ENCODE assay signal across 14 cellular contexts in genomic region chr2:225328192-225328591, GRCh38.
A peak's percentile ranks its signal among the peaks of the same experiment; 100 is the strongest.
DNase-seq lines count a peak whose midpoint lies in the region; ATAC-seq and TF ChIP-seq lines count a peak whose summit lies in the region.
"Had no signal": no experiment of that assay in that cellular context is flagged by ENCODE, and none has a peak within 500 bp of the region (broad histone marks: within the 10 kb centered on the region; RNA-seq: fewer than 3 reads in every experiment).

No MANE protein-coding gene starts in this region.

- H3K27me3 Mint-ChIP-seq in natural killer cell (ENCODE audit: low read depth in 2 of 2): peaks cover 0 to 3% of the 10 kb centered on the region in 2 donors
- H3K27me3 Mint-ChIP-seq: activated CD4-positive, alpha-beta memory T cell treated with anti-CD3 and anti-CD28 coated beads, Interleukin-2, amount 10 ng/mL, durations not matched to agents 7 days and 5 days had no signal

- H3K18ac ChIP-seq in IMR-90 (ENCODE audit: low read depth, low read length): no peak overlapping the region

- no peaks in the 10 kb centered on the region for H3K4me1 Mint-ChIP-seq in natural killer cell
- H3K4me1 Mint-ChIP-seq: activated CD4-positive, alpha-beta memory T cell treated with anti-CD3 and anti-CD28 coated beads, Interleukin-2, amount 10 ng/mL, durations not matched to agents 7 days and 5 days; memory B cell had no signal

- H3K9ac ChIP-seq in IMR-90 (ENCODE audit: low read depth, low read length): no peak overlapping the region
- H3K9ac ChIP-seq: neural progenitor cell had no signal

- H3K27ac ChIP-seq in IMR-90 (ENCODE audit: insufficient read depth, low read length) (no peak overlapping the region), RWPE1 (no peak overlapping the region)
- H3K27ac ChIP-seq: neural progenitor cell had no signal

- no peaks in the 10 kb centered on the region for H3K9me3 ChIP-seq in IMR-90 (ENCODE audit: control insufficient read depth, insufficient read depth, low read length)

- peak; percentile 96 for ATAC-seq in IMR-90 (ENCODE audit: low read depth)
- no peak for ATAC-seq in natural killer cell
- ATAC-seq: right cardiac atrium had no signal

- no peaks in the 10 kb centered on the region for H4K20me1 ChIP-seq in IMR-90 (ENCODE audit: insufficient read depth, low read length)

- peak overlapping the region; percentile 16; the same call in 1 of the 2 replicates for H2BK120ac ChIP-seq in IMR-90 (ENCODE audit: low read depth, low read length)

- no peak overlapping the region for H3K23ac ChIP-seq in IMR-90 (ENCODE audit: low read depth, low read length)

- no peak overlapping the region for H2BK5ac ChIP-seq in IMR-90 (ENCODE audit: low read depth, low read length, poor library complexity, severe bottlenecking)

- H3K79me1 ChIP-seq in IMR-90 (ENCODE audit: low read depth in 1 of 2, low read length in 2 of 2): no peaks in the 10 kb centered on the region

- peak overlapping the region; percentile 1 for H2AFZ ChIP-seq in IMR-90 (replicated peaks; ENCODE audit: low read length, poor library complexity)
- H2AFZ ChIP-seq: neural progenitor cell had no signal

- H3K4me2 ChIP-seq in IMR-90 (ENCODE audit: low read depth, low read length): no peak overlapping the region
- H3K4me2 ChIP-seq: neural progenitor cell had no signal

- H2AK5ac ChIP-seq in IMR-90 (ENCODE audit: low read depth, low read length): no peak overlapping the region

- no peak overlapping the region for H3K4me3 Mint-ChIP-seq in natural killer cell
- H3K4me3 Mint-ChIP-seq: activated CD4-positive, alpha-beta memory T cell treated with anti-CD3 and anti-CD28 coated beads, Interleukin-2, amount 10 ng/mL, durations not matched to agents 7 days and 5 days; memory B cell; neural progenitor cell had no signal

- H4K5ac ChIP-seq in IMR-90 (ENCODE audit: low read depth, low read length): no peak overlapping the region

- H3K27ac Mint-ChIP-seq in natural killer cell: no peak overlapping the region
- H3K27ac Mint-ChIP-seq: activated CD4-positive, alpha-beta memory T cell treated with anti-CD3 and anti-CD28 coated beads, Interleukin-2, amount 10 ng/mL, durations not matched to agents 7 days and 5 days; memory B cell; neural progenitor cell had no signal

- no peak for TF ChIP-seq POLR2A in IMR-90 (IDR thresholded peaks at IDR 0.05; ENCODE audit: low read depth, low read length)

- H3K4me3 ChIP-seq in IMR-90 (ENCODE audit: insufficient read depth, low read depth, low read length): no peak overlapping the region
- H3K4me3 ChIP-seq: neural progenitor cell had no signal

- H4K8ac ChIP-seq in IMR-90 (ENCODE audit: low read depth in 2 of 2, low read length in 2 of 2): no peak overlapping the region

- H3K4me1 ChIP-seq in IMR-90 (ENCODE audit: control insufficient read depth, insufficient read depth, low read length): peaks cover 2% of the 10 kb centered on the region; the same call in 1 of the 2 replicates
- H3K4me1 ChIP-seq: neural progenitor cell had no signal

- POLR2A ChIA-PET in IMR-90 (lab: Charles Lee; ENCODE audit: unreplicated experiment) (no interaction called here), RWPE1 (lab: Yijun Ruan, JAX; ENCODE audit: low non-redundant PET) (no interaction called here)

- no peaks in the 10 kb centered on the region for H3K36me3 Mint-ChIP-seq in natural killer cell
- H3K36me3 Mint-ChIP-seq: memory B cell, neural progenitor cell had no signal

- H3K9me1 ChIP-seq in IMR-90 (ENCODE audit: insufficient read depth, low read length): no peaks in the 10 kb centered on the region; the same call in 1 of the 2 replicates

- in situ Hi-C loops in IMR-90 (cut with MboI; ENCODE audit: low sequenced_read_pairs): no loop called here

- no peak overlapping the region for H4K91ac ChIP-seq in IMR-90 (ENCODE audit: insufficient read depth, low read depth, low read length)

- dilution Hi-C loops in IMR-90 (cut with HindIII; ENCODE audit: low sequenced_read_pairs, unreplicated experiment): no loop called here

- no peaks in the 10 kb centered on the region for H3K36me3 ChIP-seq in IMR-90 (ENCODE audit: control insufficient read depth, insufficient read depth, low read length)
- H3K36me3 ChIP-seq: neural progenitor cell had no signal

- H3K14ac ChIP-seq in IMR-90 (replicated peaks; ENCODE audit: low read depth, low read length): no peak overlapping the region; the same call in 1 of the 2 replicates

- BruUV-seq in IMR-90 (replicated peaks; lab: Mats Ljungman, UMichigan): no TSS peak

- H3K56ac ChIP-seq in IMR-90 (ENCODE audit: extremely low read depth, insufficient read depth, low read length): no peak overlapping the region

- no peak for TF ChIP-seq CTCF in IMR-90 (conservative IDR thresholded peaks at IDR 0.05; ENCODE audit: low read depth, low read length)
- TF ChIP-seq CTCF in RWPE1 (conservative IDR thresholded peaks at IDR 0.05; ENCODE audit: low read depth): no peak
- TF ChIP-seq CTCF in natural killer cell (IDR thresholded peaks at IDR 0.05): no peak

- no peaks in the 10 kb centered on the region for H3K9me3 Mint-ChIP-seq in natural killer cell
- H3K9me3 Mint-ChIP-seq: activated CD4-positive, alpha-beta memory T cell treated with anti-CD3 and anti-CD28 coated beads, Interleukin-2, amount 10 ng/mL, durations not matched to agents 7 days and 5 days had no signal

- DNase-seq in DMS53 (lab: John Stamatoyannopoulos, UW): peak; percentile 55
- peak; percentile 57 for DNase-seq in IMR-90
- peak; percentile 44 for DNase-seq in astrocyte of the hippocampus (ENCODE audit: low read depth, low spot score)
- peak; percentile 86 for DNase-seq in kidney glomerular epithelial cell (lab: John Stamatoyannopoulos, UW)
- DNase-seq in germinal center (ENCODE audit: low spot score): no peak
- DNase-seq in RWPE1 (ENCODE audit: low spot score): no peak
- no peak for DNase-seq in NCI-H510A treated with DMSO at 0.1 percent for 48 hours (lab: John Stamatoyannopoulos, UW)
- DNase-seq in natural killer cell: no peak
- DNase-seq: activated CD4-positive, alpha-beta memory T cell treated with anti-CD3 and anti-CD28 coated beads, Interleukin-2, amount 10 ng/mL, durations not matched to agents 7 days and 5 days; right cardiac atrium; SHP77 treated with DMSO at 0.1 percent for 48 hours; stimulated activated CD8-positive, alpha-beta memory T cell treated with anti-CD3 and anti-CD28 coated beads, Interleukin-4, amount 100 ng/mL, for 48 hours had no signal

- intact Hi-C loops in IMR-90 (cut with micrococcal nuclease): no loop called here
- intact Hi-C loops in natural killer cell (cut with micrococcal nuclease): no loop called here

- H3K27me3 ChIP-seq in IMR-90 (ENCODE audit: control insufficient read depth, insufficient read depth, low read length): peaks cover 2% of the 10 kb centered on the region; the same call in 1 of the 2 replicates
- H3K27me3 ChIP-seq: neural progenitor cell had no signal

- H3K4ac ChIP-seq in IMR-90 (ENCODE audit: low read depth, low read length): no peak overlapping the region

- H2AK9ac ChIP-seq in IMR-90 (replicated peaks; ENCODE audit: low read depth, low read length, poor library complexity): no peak overlapping the region

- WGBS in IMR-90 (ENCODE audit: extremely low coverage in 2 of 2, insufficient read length in 1 of 2), 2 experiments: no CpG with 5 or more reads among the region's 4 CpGs

- no peak for TF ChIP-seq RAD21 in IMR-90 (IDR thresholded peaks at IDR 0.05; ENCODE audit: low read length)

- no peak overlapping the region for H2BK15ac ChIP-seq in IMR-90 (ENCODE audit: low read depth, low read length)

- H2BK20ac ChIP-seq in IMR-90 (ENCODE audit: low read depth, low read length): 0 out of 2 replicates have a peak overlapping the region, but pooled peaks have one; percentile 59

- CTCF ChIA-PET in IMR-90 (lab: Yijun Ruan, JAX): interaction anchor here (0.8 to 1.1 kb wide), 4 partner anchors 9 to 45 kb away, joined by 3 to 4 read pairs (median 4); no protein-coding TSS in a partner anchor
- CTCF ChIA-PET in RWPE1 (lab: Yijun Ruan, JAX): no interaction called here

TF ChIP-seq in IMR-90, 13 proteins besides CTCF, POLR2A, EP300 and RAD21:
- no peak for TF ChIP-seq USF2 (IDR thresholded peaks at IDR 0.05; ENCODE audit: low read depth, low read length)
- no peak for TF ChIP-seq ELK1 (IDR thresholded peaks at IDR 0.05; ENCODE audit: borderline replicate concordance, low read depth, low read length)
- no peak for TF ChIP-seq RCOR1 (IDR thresholded peaks at IDR 0.05; ENCODE audit: insufficient replicate concordance, low read length)
- TF ChIP-seq BHLHE40 (IDR thresholded peaks at IDR 0.05; ENCODE audit: low read depth, low read length): peak; percentile 22; the same call in 1 of the 2 replicates
- TF ChIP-seq MAFK (IDR thresholded peaks at IDR 0.05; ENCODE audit: low read depth, low read length): no peak
- TF ChIP-seq CEBPB (IDR thresholded peaks at IDR 0.05; ENCODE audit: low read depth, low read length): no peak
- TF ChIP-seq CHD1 (IDR thresholded peaks at IDR 0.05; ENCODE audit: low read depth, low read length): no peak
- no peak for TF ChIP-seq MXI1 (IDR thresholded peaks at IDR 0.05; ENCODE audit: borderline replicate concordance, low read depth, low read length)
- peak; percentile 40; the same call in 1 of the 2 replicates for TF ChIP-seq FOS (IDR thresholded peaks at IDR 0.05; ENCODE audit: low read depth, low read length)
- no peak for TF ChIP-seq MAZ (IDR thresholded peaks at IDR 0.05; ENCODE audit: borderline replicate concordance, low read depth, low read length)

Comparison
In these comparisons a context has a peak if more than half of its experiments do, and no peak if none do; other contexts are left out.
1. DNase-seq: peak in DMS53 (single experiment), IMR-90 (single experiment), astrocyte of the hippocampus (single experiment) and kidney glomerular epithelial cell (single experiment); none in germinal center (single experiment), RWPE1 (single experiment), NCI-H510A treated with DMSO at 0.1 percent for 48 hours (single experiment) and natural killer cell (single experiment).